Comparison of ENCODE assay signal across 1 cellular context in the genomic region with DNA sequence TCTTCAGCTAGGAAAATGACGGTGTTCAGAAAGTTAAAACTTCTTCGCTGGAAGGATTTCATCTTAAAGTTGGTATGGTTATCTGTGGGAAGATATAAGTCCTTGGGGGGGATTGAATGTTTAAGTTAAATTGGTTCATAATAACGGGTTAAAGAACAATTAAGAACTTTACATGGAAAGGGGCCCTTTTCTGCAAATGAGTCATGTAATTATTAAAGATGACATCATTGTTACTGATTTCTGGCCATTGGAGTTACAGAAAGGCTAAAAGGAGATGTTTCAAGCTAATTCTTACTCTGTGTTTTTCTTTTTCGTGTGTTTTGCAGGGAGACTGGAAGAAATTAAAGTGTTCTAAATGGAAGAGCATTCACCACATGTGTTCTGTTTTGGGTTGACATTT.
A peak's percentile ranks its signal among the peaks of the same experiment; 100 is the strongest.
TF ChIP-seq lines count a peak whose summit lies in the region.

No MANE protein-coding gene starts in this region.

TF ChIP-seq in HEK293, 187 proteins besides CTCF, POLR2A, EP300 and RAD21 (continued from another document):
- TF ChIP-seq, protein P1, sequence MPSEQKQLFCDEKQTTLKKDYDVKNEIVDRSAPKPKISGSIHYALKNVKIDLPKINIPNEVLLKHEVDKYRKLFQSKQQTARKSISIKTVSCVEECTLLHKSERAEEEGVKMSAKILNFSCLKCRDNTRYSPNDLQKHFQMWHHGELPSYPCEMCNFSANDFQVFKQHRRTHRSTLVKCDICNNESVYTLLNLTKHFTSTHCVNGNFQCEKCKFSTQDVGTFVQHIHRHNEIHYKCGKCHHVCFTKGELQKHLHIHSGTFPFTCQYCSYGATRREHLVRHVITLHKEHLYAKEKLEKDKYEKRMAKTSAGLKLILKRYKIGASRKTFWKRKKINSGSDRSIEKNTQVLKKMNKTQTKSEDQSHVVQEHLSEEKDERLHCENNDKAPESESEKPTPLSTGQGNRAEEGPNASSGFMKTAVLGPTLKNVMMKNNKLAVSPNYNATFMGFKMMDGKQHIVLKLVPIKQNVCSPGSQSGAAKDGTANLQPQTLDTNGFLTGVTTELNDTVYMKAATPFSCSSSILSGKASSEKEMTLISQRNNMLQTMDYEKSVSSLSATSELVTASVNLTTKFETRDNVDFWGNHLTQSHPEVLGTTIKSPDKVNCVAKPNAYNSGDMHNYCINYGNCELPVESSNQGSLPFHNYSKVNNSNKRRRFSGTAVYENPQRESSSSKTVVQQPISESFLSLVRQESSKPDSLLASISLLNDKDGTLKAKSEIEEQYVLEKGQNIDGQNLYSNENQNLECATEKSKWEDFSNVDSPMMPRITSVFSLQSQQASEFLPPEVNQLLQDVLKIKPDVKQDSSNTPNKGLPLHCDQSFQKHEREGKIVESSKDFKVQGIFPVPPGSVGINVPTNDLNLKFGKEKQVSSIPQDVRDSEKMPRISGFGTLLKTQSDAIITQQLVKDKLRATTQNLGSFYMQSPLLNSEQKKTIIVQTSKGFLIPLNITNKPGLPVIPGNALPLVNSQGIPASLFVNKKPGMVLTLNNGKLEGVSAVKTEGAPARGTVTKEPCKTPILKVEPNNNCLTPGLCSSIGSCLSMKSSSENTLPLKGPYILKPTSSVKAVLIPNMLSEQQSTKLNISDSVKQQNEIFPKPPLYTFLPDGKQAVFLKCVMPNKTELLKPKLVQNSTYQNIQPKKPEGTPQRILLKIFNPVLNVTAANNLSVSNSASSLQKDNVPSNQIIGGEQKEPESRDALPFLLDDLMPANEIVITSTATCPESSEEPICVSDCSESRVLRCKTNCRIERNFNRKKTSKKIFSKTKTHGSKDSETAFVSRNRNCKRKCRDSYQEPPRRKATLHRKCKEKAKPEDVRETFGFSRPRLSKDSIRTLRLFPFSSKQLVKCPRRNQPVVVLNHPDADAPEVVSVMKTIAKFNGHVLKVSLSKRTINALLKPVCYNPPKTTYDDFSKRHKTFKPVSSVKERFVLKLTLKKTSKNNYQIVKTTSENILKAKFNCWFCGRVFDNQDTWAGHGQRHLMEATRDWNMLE (tag by site-specific recombination; conservative IDR thresholded peaks at IDR 0.05; ENCODE audit: low read depth), result peak; percentile 26; the same call in 1 of the 2 replicates
- TF ChIP-seq ZFHX2 (tag by site-specific recombination; conservative IDR thresholded peaks at IDR 0.05), result no peak
- TF ChIP-seq OVOL3 (tag by site-specific recombination; IDR thresholded peaks at IDR 0.05), result no peak
- TF ChIP-seq ZNF843 (tag by site-specific recombination; IDR thresholded peaks at IDR 0.05), result no peak
- peak; percentile 68 for TF ChIP-seq ZNF629 (tag by site-specific recombination; IDR thresholded peaks at IDR 0.05)
- no peak for TF ChIP-seq FEZF1 (tag by site-specific recombination; IDR thresholded peaks at IDR 0.05)
- no peak for TF ChIP-seq ZNF560 (tag by site-specific recombination; IDR thresholded peaks at IDR 0.05; ENCODE audit: borderline replicate concordance)
- no peak for TF ChIP-seq SP2 (tag by site-specific recombination; IDR thresholded peaks at IDR 0.05)
- no peak for TF ChIP-seq ZNF624 (tag by site-specific recombination; IDR thresholded peaks at IDR 0.05)
- TF ChIP-seq, protein P2, sequence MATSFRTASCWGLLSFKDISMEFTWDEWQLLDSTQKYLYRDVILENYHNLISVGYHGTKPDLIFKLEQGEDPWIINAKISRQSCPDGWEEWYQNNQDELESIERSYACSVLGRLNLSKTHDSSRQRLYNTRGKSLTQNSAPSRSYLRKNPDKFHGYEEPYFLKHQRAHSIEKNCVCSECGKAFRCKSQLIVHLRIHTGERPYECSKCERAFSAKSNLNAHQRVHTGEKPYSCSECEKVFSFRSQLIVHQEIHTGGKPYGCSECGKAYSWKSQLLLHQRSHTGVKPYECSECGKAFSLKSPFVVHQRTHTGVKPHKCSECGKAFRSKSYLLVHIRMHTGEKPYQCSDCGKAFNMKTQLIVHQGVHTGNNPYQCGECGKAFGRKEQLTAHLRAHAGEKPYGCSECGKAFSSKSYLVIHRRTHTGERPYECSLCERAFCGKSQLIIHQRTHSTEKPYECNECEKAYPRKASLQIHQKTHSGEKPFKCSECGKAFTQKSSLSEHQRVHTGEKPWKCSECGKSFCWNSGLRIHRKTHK (tag by site-specific recombination; IDR thresholded peaks at IDR 0.05), result no peak
- TF ChIP-seq ZBTB21 (tag by site-specific recombination; IDR thresholded peaks at IDR 0.05), result peak; percentile 60
- TF ChIP-seq ZNF664 (tag by site-specific recombination; IDR thresholded peaks at IDR 0.05), result no peak
- TF ChIP-seq ZNF776 (tag by site-specific recombination; IDR thresholded peaks at IDR 0.05; ENCODE audit: borderline replicate concordance), result no peak
- no peak for TF ChIP-seq ZXDB (tag by site-specific recombination; IDR thresholded peaks at IDR 0.05)
- TF ChIP-seq KLF7 (tag by site-specific recombination; IDR thresholded peaks at IDR 0.05; ENCODE audit: borderline replicate concordance), result no peak
- no peak for TF ChIP-seq BCL11A (tag by site-specific recombination; IDR thresholded peaks at IDR 0.05; ENCODE audit: low read depth)
- TF ChIP-seq ZNF548 (tag by site-specific recombination; IDR thresholded peaks at IDR 0.05), result no peak
- TF ChIP-seq ZNF391 (tag by site-specific recombination; IDR thresholded peaks at IDR 0.05; ENCODE audit: borderline replicate concordance, low read depth), result no peak
- TF ChIP-seq, protein P3, sequence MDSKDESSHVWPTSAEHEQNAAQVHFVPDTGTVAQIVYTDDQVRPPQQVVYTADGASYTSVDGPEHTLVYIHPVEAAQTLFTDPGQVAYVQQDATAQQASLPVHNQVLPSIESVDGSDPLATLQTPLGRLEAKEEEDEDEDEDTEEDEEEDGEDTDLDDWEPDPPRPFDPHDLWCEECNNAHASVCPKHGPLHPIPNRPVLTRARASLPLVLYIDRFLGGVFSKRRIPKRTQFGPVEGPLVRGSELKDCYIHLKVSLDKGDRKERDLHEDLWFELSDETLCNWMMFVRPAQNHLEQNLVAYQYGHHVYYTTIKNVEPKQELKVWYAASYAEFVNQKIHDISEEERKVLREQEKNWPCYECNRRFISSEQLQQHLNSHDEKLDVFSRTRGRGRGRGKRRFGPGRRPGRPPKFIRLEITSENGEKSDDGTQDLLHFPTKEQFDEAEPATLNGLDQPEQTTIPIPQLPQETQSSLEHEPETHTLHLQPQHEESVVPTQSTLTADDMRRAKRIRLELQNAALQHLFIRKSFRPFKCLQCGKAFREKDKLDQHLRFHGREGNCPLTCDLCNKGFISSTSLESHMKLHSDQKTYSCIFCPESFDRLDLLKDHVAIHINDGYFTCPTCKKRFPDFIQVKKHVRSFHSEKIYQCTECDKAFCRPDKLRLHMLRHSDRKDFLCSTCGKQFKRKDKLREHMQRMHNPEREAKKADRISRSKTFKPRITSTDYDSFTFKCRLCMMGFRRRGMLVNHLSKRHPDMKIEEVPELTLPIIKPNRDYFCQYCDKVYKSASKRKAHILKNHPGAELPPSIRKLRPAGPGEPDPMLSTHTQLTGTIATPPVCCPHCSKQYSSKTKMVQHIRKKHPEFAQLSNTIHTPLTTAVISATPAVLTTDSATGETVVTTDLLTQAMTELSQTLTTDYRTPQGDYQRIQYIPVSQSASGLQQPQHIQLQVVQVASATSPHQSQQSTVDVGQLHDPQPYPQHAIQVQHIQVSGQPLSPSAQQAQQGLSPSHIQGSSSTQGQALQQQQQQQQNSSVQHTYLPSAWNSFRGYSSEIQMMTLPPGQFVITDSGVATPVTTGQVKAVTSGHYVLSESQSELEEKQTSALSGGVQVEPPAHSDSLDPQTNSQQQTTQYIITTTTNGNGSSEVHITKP (tag by site-specific recombination; IDR thresholded peaks at IDR 0.05), result no peak
- no peak for TF ChIP-seq PATZ1 (tag by site-specific recombination; IDR thresholded peaks at IDR 0.05)
- no peak for TF ChIP-seq IKZF3 (tag by site-specific recombination; IDR thresholded peaks at IDR 0.05)
- peak; percentile 96 for TF ChIP-seq ATF2 (tag by site-specific recombination; IDR thresholded peaks at IDR 0.05; ENCODE audit: low read depth)
- no peak for TF ChIP-seq ZNF610 (tag by site-specific recombination; IDR thresholded peaks at IDR 0.05; ENCODE audit: borderline replicate concordance)
- TF ChIP-seq ZNF521 (tag by site-specific recombination; IDR thresholded peaks at IDR 0.05), result no peak
- no peak for TF ChIP-seq ZFP3 (tag by site-specific recombination; IDR thresholded peaks at IDR 0.05; ENCODE audit: low read depth)
- no peak for TF ChIP-seq ZBTB6 (tag by site-specific recombination; IDR thresholded peaks at IDR 0.05)
- TF ChIP-seq KLF1 (tag by site-specific recombination; IDR thresholded peaks at IDR 0.05), result no peak
- no peak for TF ChIP-seq ZNF707 (tag by site-specific recombination; IDR thresholded peaks at IDR 0.05)
- no peak for TF ChIP-seq GFI1B (tag by site-specific recombination; IDR thresholded peaks at IDR 0.05)
- no peak for TF ChIP-seq ZSCAN30 (tag by site-specific recombination; IDR thresholded peaks at IDR 0.05)
- no peak for TF ChIP-seq ZFP41 (tag by site-specific recombination; IDR thresholded peaks at IDR 0.05; ENCODE audit: borderline replicate concordance)
- no peak for TF ChIP-seq ZNF155 (tag by site-specific recombination; IDR thresholded peaks at IDR 0.05)
- TF ChIP-seq, protein P4, sequence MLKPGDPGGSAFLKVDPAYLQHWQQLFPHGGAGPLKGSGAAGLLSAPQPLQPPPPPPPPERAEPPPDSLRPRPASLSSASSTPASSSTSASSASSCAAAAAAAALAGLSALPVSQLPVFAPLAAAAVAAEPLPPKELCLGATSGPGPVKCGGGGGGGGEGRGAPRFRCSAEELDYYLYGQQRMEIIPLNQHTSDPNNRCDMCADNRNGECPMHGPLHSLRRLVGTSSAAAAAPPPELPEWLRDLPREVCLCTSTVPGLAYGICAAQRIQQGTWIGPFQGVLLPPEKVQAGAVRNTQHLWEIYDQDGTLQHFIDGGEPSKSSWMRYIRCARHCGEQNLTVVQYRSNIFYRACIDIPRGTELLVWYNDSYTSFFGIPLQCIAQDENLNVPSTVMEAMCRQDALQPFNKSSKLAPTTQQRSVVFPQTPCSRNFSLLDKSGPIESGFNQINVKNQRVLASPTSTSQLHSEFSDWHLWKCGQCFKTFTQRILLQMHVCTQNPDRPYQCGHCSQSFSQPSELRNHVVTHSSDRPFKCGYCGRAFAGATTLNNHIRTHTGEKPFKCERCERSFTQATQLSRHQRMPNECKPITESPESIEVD (tag by site-specific recombination; IDR thresholded peaks at IDR 0.05), result peak; percentile 47
- TF ChIP-seq ZNF24 (tag by site-specific recombination; IDR thresholded peaks at IDR 0.05), result 0 out of 2 replicates have a peak, but pooled peaks have one; percentile 44
- TF ChIP-seq ZBTB20 (tag by site-specific recombination; IDR thresholded peaks at IDR 0.05), result no peak
- no peak for TF ChIP-seq KLF9 (tag by site-specific recombination; IDR thresholded peaks at IDR 0.05; ENCODE audit: low read depth)
- TF ChIP-seq ZNF302 (tag by site-specific recombination; IDR thresholded peaks at IDR 0.05; ENCODE audit: low read depth), result no peak
- no peak for TF ChIP-seq PRDM1 (tag by site-specific recombination; IDR thresholded peaks at IDR 0.05)
- peak; percentile 49; the same call in 1 of the 2 replicates for TF ChIP-seq ZNF660 (tag by site-specific recombination; IDR thresholded peaks at IDR 0.05)
